8 cellular contexts compared by ENCODE assay signal in genomic region chr17:50373705-50374104, GRCh38. TPM values are rescaled to one million over a fixed set of nuclear protein-coding genes. Genes with fewer than 3 reads are reported as not detected.
DNase-seq lines count a peak whose midpoint lies in the region; ATAC-seq and TF ChIP-seq lines count a peak whose summit lies in the region.

No MANE protein-coding gene starts in this region.

- no peak overlapping the region for H2BK5ac ChIP-seq in IMR-90 (ENCODE audit: low read depth, low read length, poor library complexity, severe bottlenecking)

- H3K56ac ChIP-seq in IMR-90 (ENCODE audit: extremely low read depth, insufficient read depth, low read length): no peak overlapping the region

- H3K4ac ChIP-seq in IMR-90 (ENCODE audit: low read depth, low read length): no peak overlapping the region

- peak overlapping the region; percentile 74; the same call in 1 of the 2 replicates for H3K4me2 ChIP-seq in IMR-90 (ENCODE audit: low read depth, low read length)

- H3K4me1 Mint-ChIP-seq in CD4-positive, alpha-beta memory T cell: peaks cover 15 to 29% (median 20%) of the 10 kb centered on the region in 4 donors
- peaks cover 20% of the 10 kb centered on the region for H3K4me1 Mint-ChIP-seq in mesothelial cell of epicardium

- peaks cover 18% of the 10 kb centered on the region for H3K36me3 ChIP-seq in CD4-positive, alpha-beta memory T cell (ENCODE audit: insufficient read depth, low read length)
- peaks cover 12% of the 10 kb centered on the region for H3K36me3 ChIP-seq in IMR-90 (ENCODE audit: control insufficient read depth, insufficient read depth, low read length)

- peaks cover 33 to 47% of the 10 kb centered on the region in 2 experiments for H3K79me1 ChIP-seq in IMR-90 (ENCODE audit: low read depth in 1 of 2, low read length in 2 of 2)

- H3K9me3 ChIP-seq in CD4-positive, alpha-beta memory T cell (ENCODE audit: control insufficient read depth in 1 of 2, low read length in 2 of 2): no peaks in the 10 kb centered on the region
- H3K9me3 ChIP-seq in IMR-90 (ENCODE audit: control insufficient read depth, insufficient read depth, low read length): no peaks in the 10 kb centered on the region

- H2AFZ ChIP-seq in IMR-90 (replicated peaks; ENCODE audit: low read length, poor library complexity): no peak overlapping the region

- H3K27ac Mint-ChIP-seq in CD4-positive, alpha-beta memory T cell: peak overlapping the region in 4 of 7 donors; percentile 53 to 100 (median 98)
- H3K27ac Mint-ChIP-seq in mesothelial cell of epicardium: no peak overlapping the region

- no peak for DNase-seq in CD4-positive, alpha-beta memory T cell
- no peak for DNase-seq in IMR-90
- DNase-seq in astrocyte of the spinal cord (ENCODE audit: low read depth, low spot score): no peak
- no peak for DNase-seq in mesothelial cell of epicardium (ENCODE audit: low spot score in 2 of 2, unreplicated experiment in 2 of 2)
- no peak for DNase-seq in NCI-H1436 (lab: John Stamatoyannopoulos, UW)
- no peak for DNase-seq in ACHN
- no peak for DNase-seq in kidney glomerular epithelial cell (lab: John Stamatoyannopoulos, UW)

- H3K23ac ChIP-seq in IMR-90 (ENCODE audit: low read depth, low read length): no peak overlapping the region

- TF ChIP-seq POLR2A in IMR-90 (IDR thresholded peaks at IDR 0.05; ENCODE audit: low read depth, low read length): no peak

- no peaks in the 10 kb centered on the region for H3K27me3 Mint-ChIP-seq in CD4-positive, alpha-beta memory T cell
- H3K27me3 Mint-ChIP-seq in mesothelial cell of epicardium (ENCODE audit: low read depth): no peaks in the 10 kb centered on the region

- no peak overlapping the region for H3K18ac ChIP-seq in IMR-90 (ENCODE audit: low read depth, low read length)

- H4K20me1 ChIP-seq in IMR-90 (ENCODE audit: insufficient read depth, low read length): no peaks in the 10 kb centered on the region

- peaks cover 16% of the 10 kb centered on the region for H3K4me1 ChIP-seq in CD4-positive, alpha-beta memory T cell (ENCODE audit: insufficient read depth, low read length)
- H3K4me1 ChIP-seq in IMR-90 (ENCODE audit: control insufficient read depth, insufficient read depth, low read length): no peaks in the 10 kb centered on the region

- intact Hi-C loops in CD4-positive, alpha-beta memory T cell (cut with micrococcal nuclease): loop anchor here (1.0 to 2.0 kb wide), 2 partner anchors 11 to 23 kb away; partner anchors contain the start of gene LRRC59
- intact Hi-C loops in IMR-90 (cut with micrococcal nuclease): no loop called here

- H3K27me3 ChIP-seq in CD4-positive, alpha-beta memory T cell (ENCODE audit: insufficient read depth, low read length): no peaks in the 10 kb centered on the region
- no peaks in the 10 kb centered on the region for H3K27me3 ChIP-seq in IMR-90 (ENCODE audit: control insufficient read depth, insufficient read depth, low read length)

- dilution Hi-C loops in IMR-90 (cut with HindIII; ENCODE audit: low sequenced_read_pairs, unreplicated experiment): no loop called here

- H3K9me3 Mint-ChIP-seq in CD4-positive, alpha-beta memory T cell: no peaks in the 10 kb centered on the region
- no peaks in the 10 kb centered on the region for H3K9me3 Mint-ChIP-seq in mesothelial cell of epicardium

- no peak overlapping the region for H2BK20ac ChIP-seq in IMR-90 (ENCODE audit: low read depth, low read length)

- in situ Hi-C loops in IMR-90 (cut with MboI; ENCODE audit: low sequenced_read_pairs): no loop called here
- in situ Hi-C loops in astrocyte of the spinal cord (cut with HindIII; ENCODE audit: low sequenced_read_pairs): no loop called here
- in situ Hi-C loops in ACHN (cut with HindIII; ENCODE audit: low pct_ligation_motif_present, low pct_unique_long_range_greater_than_20kb, low sequenced_read_pairs): no loop called here

- CTCF ChIA-PET in CD4-positive, alpha-beta memory T cell (lab: Charles Lee; ENCODE audit: partially characterized antibody): interaction anchor here (0.6 to 5.9 kb wide), 4 partner anchors 12 to 350 kb away, joined by 3 to 52 read pairs (median 20); partner anchors contain the start of gene LRRC59
- CTCF ChIA-PET in IMR-90 (lab: Yijun Ruan, JAX): no interaction called here

- peak overlapping the region; percentile 98 for H3K27ac ChIP-seq in CD4-positive, alpha-beta memory T cell (ENCODE audit: low read depth, low read length)
- H3K27ac ChIP-seq in IMR-90 (ENCODE audit: insufficient read depth, low read length): no peak overlapping the region

- no peak overlapping the region for H3K4me3 ChIP-seq in CD4-positive, alpha-beta memory T cell (ENCODE audit: low read length in 2 of 2)
- H3K4me3 ChIP-seq in IMR-90 (ENCODE audit: insufficient read depth, low read depth, low read length) (peak overlapping the region; percentile 67; the same call in 1 of the 2 replicates), astrocyte of the spinal cord (ENCODE audit: low read depth, low read length) (peak overlapping the region; percentile 96)

- H3K9ac ChIP-seq in IMR-90 (ENCODE audit: low read depth, low read length): no peak overlapping the region

- 0 out of 2 replicates have a peak overlapping the region, but pooled peaks have one; percentile 15 for H3K14ac ChIP-seq in IMR-90 (replicated peaks; ENCODE audit: low read depth, low read length)

- WGBS in IMR-90 (ENCODE audit: extremely low coverage in 2 of 2, insufficient read length in 1 of 2), 2 experiments: no CpG with 5 or more reads among the region's 2 CpGs

- POLR2A ChIA-PET in CD4-positive, alpha-beta memory T cell (lab: Charles Lee; ENCODE audit: partially characterized antibody): interaction anchor here (1.0 to 4.2 kb wide), 5 partner anchors 12 to 187 kb away, joined by 3 to 44 read pairs (median 10); partner anchors contain the start of genes CACNA1G, LRRC59 and XYLT2
- POLR2A ChIA-PET in IMR-90 (lab: Charles Lee; ENCODE audit: unreplicated experiment): no interaction called here

- H2AK9ac ChIP-seq in IMR-90 (replicated peaks; ENCODE audit: low read depth, low read length, poor library complexity): no peak overlapping the region

- H4K91ac ChIP-seq in IMR-90 (ENCODE audit: insufficient read depth, low read depth, low read length): peak overlapping the region; percentile 47; the same call in 1 of the 2 replicates

- no peak overlapping the region for H2AK5ac ChIP-seq in IMR-90 (ENCODE audit: low read depth, low read length)

- no TSS peak for BruUV-seq in IMR-90 (replicated peaks; lab: Mats Ljungman, UMichigan)

- H2BK15ac ChIP-seq in IMR-90 (ENCODE audit: low read depth, low read length): no peak overlapping the region

- peaks cover 12 to 28% of the 10 kb centered on the region in 2 donors for H3K36me3 Mint-ChIP-seq in CD4-positive, alpha-beta memory T cell
- peaks cover 8% of the 10 kb centered on the region for H3K36me3 Mint-ChIP-seq in mesothelial cell of epicardium

- H2BK120ac ChIP-seq in IMR-90 (ENCODE audit: low read depth, low read length): no peak overlapping the region

- H4K5ac ChIP-seq in IMR-90 (ENCODE audit: low read depth, low read length): no peak overlapping the region

- peak overlapping the region; percentile 74 to 84 for H4K8ac ChIP-seq in IMR-90 (ENCODE audit: low read depth in 2 of 2, low read length in 2 of 2)

- H3K4me3 Mint-ChIP-seq in CD4-positive, alpha-beta memory T cell: peak overlapping the region in 5 of 8 donors; percentile 29 to 100 (median 99)
- H3K4me3 Mint-ChIP-seq in mesothelial cell of epicardium: peak overlapping the region; percentile 99

- H3K9me1 ChIP-seq in IMR-90 (ENCODE audit: insufficient read depth, low read length): peaks cover 7% of the 10 kb centered on the region; the same call in 1 of the 2 replicates

- TF ChIP-seq RAD21 in IMR-90 (IDR thresholded peaks at IDR 0.05; ENCODE audit: low read length): no peak

- no peak for ATAC-seq in IMR-90 (ENCODE audit: low read depth)
- no peak for ATAC-seq in GM18511 (IDR thresholded peaks at IDR 0.05; ENCODE audit: unreplicated experiment)

- TF ChIP-seq CTCF in IMR-90 (conservative IDR thresholded peaks at IDR 0.05; ENCODE audit: low read depth, low read length): no peak
- no peak for TF ChIP-seq CTCF in astrocyte of the spinal cord (IDR thresholded peaks at IDR 0.05; ENCODE audit: low read depth, low read length)
- no peak for TF ChIP-seq CTCF in mesothelial cell of epicardium (IDR thresholded peaks at IDR 0.05; ENCODE audit: unreplicated experiment)

RNA-seq across cellular contexts. Expression of gene EME1, which starts 0.7 kb away (rescaled TPM):
- under 1 TPM; 0.41 to 0.89 TPM for total RNA-seq in CD4-positive, alpha-beta memory T cell
- polyA plus RNA-seq in CD4-positive, alpha-beta memory T cell: under 1 TPM in 1 of 2 donors, not detected in 1; 0.13 TPM
- 8.9 and 9.1 TPM in 2 replicates for total RNA-seq in IMR-90 (2012; rRNA removed)
- polyA plus RNA-seq in IMR-90 (2012; rRNA removed): 9.4 and 10.1 TPM in 2 replicates
- polyA plus RNA-seq in IMR-90 (2012; cell fraction: cytosol; rRNA removed): 1.4 and 4.8 TPM in 2 replicates
- polyA plus RNA-seq in IMR-90 (2012; cell fraction: nucleus; rRNA removed; ENCODE audit: low replicate concordance): 20.8 and 44.5 TPM in 2 replicates
- 7.8 to 11.6 TPM (median 10.3 TPM) in 3 replicates for total RNA-seq in mesothelial cell of epicardium

RNA-seq across cellular contexts. Expression of gene MRPL27, which starts 0.7 kb away (rescaled TPM):
- 10 to 100 TPM; 30.0 to 32.9 TPM for total RNA-seq in CD4-positive, alpha-beta memory T cell
- 10 to 100 TPM; 38.4 to 55.8 TPM for polyA plus RNA-seq in CD4-positive, alpha-beta memory T cell
- total RNA-seq in IMR-90 (2012; rRNA removed): 152 and 202 TPM in 2 replicates
- 156 and 176 TPM in 2 replicates for polyA plus RNA-seq in IMR-90 (2012; rRNA removed)
- 138 and 201 TPM in 2 replicates for polyA plus RNA-seq in IMR-90 (2012; cell fraction: cytosol; rRNA removed)
- 60.7 and 89.8 TPM in 2 replicates for polyA plus RNA-seq in IMR-90 (2012; cell fraction: nucleus; rRNA removed; ENCODE audit: low replicate concordance)
- total RNA-seq in mesothelial cell of epicardium: 55.0 to 57.5 TPM (median 56.0 TPM) in 3 replicates

RNA-seq across cellular contexts. Expression of gene LRRC59, which starts 23.6 kb away (rescaled TPM):
- 10 to 100 TPM; 30.3 to 30.7 TPM for total RNA-seq in CD4-positive, alpha-beta memory T cell
- polyA plus RNA-seq in CD4-positive, alpha-beta memory T cell: 10 to 100 TPM; 17.8 to 23.9 TPM
- total RNA-seq in IMR-90 (2012; rRNA removed) (233 and 241 TPM in 2 replicates), mesothelial cell of epicardium (60.7 to 65.1 TPM (median 63.5 TPM) in 3 replicates)
- 134 and 139 TPM in 2 replicates for polyA plus RNA-seq in IMR-90 (2012; rRNA removed)
- polyA plus RNA-seq in IMR-90 (2012; cell fraction: cytosol; rRNA removed): 90.9 and 114 TPM in 2 replicates
- polyA plus RNA-seq in IMR-90 (2012; cell fraction: nucleus; rRNA removed; ENCODE audit: low replicate concordance): 56.5 and 96.2 TPM in 2 replicates

RNA-seq across cellular contexts. Expression of gene XYLT2, which starts 27.8 kb away (rescaled TPM):
- 10 to 100 TPM; 37.6 to 41.1 TPM for total RNA-seq in CD4-positive, alpha-beta memory T cell
- 10 to 100 TPM in 1 of 2 donors, 1 to 10 TPM in 1; 7.7 to 20.8 TPM for polyA plus RNA-seq in CD4-positive, alpha-beta memory T cell
- total RNA-seq in IMR-90 (2012; rRNA removed) (31.9 and 35.0 TPM in 2 replicates), mesothelial cell of epicardium (32.3 to 35.3 TPM (median 33.3 TPM) in 3 replicates)
- 27.7 and 35.7 TPM in 2 replicates for polyA plus RNA-seq in IMR-90 (2012; rRNA removed)
- polyA plus RNA-seq in IMR-90 (2012; cell fraction: cytosol; rRNA removed): 20.7 and 31.6 TPM in 2 replicates
- polyA plus RNA-seq in IMR-90 (2012; cell fraction: nucleus; rRNA removed; ENCODE audit: low replicate concordance): 39.1 and 85.9 TPM in 2 replicates

RNA-seq across cellular contexts. Expression of gene ACSF2, which starts 52.3 kb away (rescaled TPM):
- 10 to 100 TPM; 20.8 to 24.8 TPM for total RNA-seq in CD4-positive, alpha-beta memory T cell
- 1 to 10 TPM; 1.7 to 2.4 TPM for polyA plus RNA-seq in CD4-positive, alpha-beta memory T cell
- total RNA-seq in IMR-90 (2012; rRNA removed): 15.0 and 18.5 TPM in 2 replicates
- 26.8 and 27.2 TPM in 2 replicates for polyA plus RNA-seq in IMR-90 (2012; rRNA removed)
- polyA plus RNA-seq in IMR-90 (2012; cell fraction: cytosol; rRNA removed): 12.2 and 22.9 TPM in 2 replicates
- 103 and 117 TPM in 2 replicates for polyA plus RNA-seq in IMR-90 (2012; cell fraction: nucleus; rRNA removed; ENCODE audit: low replicate concordance)
- 107 to 113 TPM (median 112 TPM) in 3 replicates for total RNA-seq in mesothelial cell of epicardium

Comparison
In these comparisons a context has a peak if more than half of its experiments do, and no peak if none do; other contexts are left out.
1. H3K4me3 ChIP-seq: peak in IMR-90 (single experiment) and astrocyte of the spinal cord (single experiment); none in CD4-positive, alpha-beta memory T cell (0 of 2).